In the genomic region with DNA sequence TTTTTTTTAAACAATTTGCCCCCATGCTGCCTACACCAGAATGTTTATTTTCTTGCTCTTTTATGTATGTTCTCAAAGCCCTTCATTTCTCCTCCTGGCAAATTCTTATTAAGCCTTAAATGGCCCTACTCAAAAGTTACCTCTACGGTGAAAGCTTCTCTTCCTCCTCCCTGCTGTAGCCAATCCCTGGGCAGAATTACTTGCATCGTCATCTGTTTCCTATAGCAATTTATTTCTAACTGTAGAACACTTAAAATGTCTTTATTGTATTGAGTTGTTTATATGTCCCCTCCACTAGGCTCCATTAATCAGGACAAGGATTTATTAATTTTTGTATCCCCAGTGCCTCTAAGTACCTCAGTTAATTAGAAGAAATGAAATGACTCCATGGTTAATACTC, we compare ENCODE assay signal across 20 cellular contexts. TPM values are rescaled to one million over a fixed set of nuclear protein-coding genes. Genes with fewer than 3 reads are reported as not detected.
DNase-seq lines count a peak whose midpoint lies in the region; ATAC-seq lines count a peak whose summit lies in the region.
"Had no signal": no experiment of that assay in that cellular context is flagged by ENCODE, and none has a peak within 500 bp of the region (broad histone marks: within the 10 kb centered on the region; RNA-seq: fewer than 3 reads in every experiment).

No MANE protein-coding gene starts in this region.

- H3K4me2 ChIP-seq in Karpas-422 (ENCODE audit: low read depth, low read length, poor library complexity, severe bottlenecking), result no peak overlapping the region

- H3K9me3 ChIP-seq in Karpas-422 (ENCODE audit: low read length), result no peaks in the 10 kb centered on the region
- H3K9me3 ChIP-seq: body of pancreas, mucosa of descending colon had no signal

- no peak overlapping the region for H3K9ac ChIP-seq in Karpas-422 (ENCODE audit: low read length)

- DNase-seq in DMS114 treated with DMSO at 0.1 percent for 48 hours (lab: John Stamatoyannopoulos, UW; ENCODE audit: unreplicated experiment) (peak; percentile 12), Karpas-422 (peak; percentile 49), superior temporal gyrus (ENCODE audit: extremely low spot score) (no peak)
- DNase-seq: activated CD4-positive, alpha-beta memory T cell treated with anti-CD3 and anti-CD28 coated beads, Interleukin-2, amount 10 ng/mL, durations not matched to agents 7 days and 5 days; activated T-cell treated with anti-CD3 and anti-CD28 coated beads, Interleukin-2, amount 50 U/mL, for 48 hours; body of pancreas; CD8-positive, alpha-beta memory T cell; cortex of kidney; EL; foreskin melanocyte; GOT3; mucosa of descending colon; NCI-H146; NCI-H446 had no signal

- no peak overlapping the region for H3K27ac ChIP-seq in Karpas-422 (ENCODE audit: low read length)
- H3K27ac ChIP-seq: body of pancreas had no signal

- H3K79me2 ChIP-seq in Karpas-422 (ENCODE audit: low read length), result no peaks in the 10 kb centered on the region

- no peak overlapping the region for H2AFZ ChIP-seq in Karpas-422 (ENCODE audit: low read length)

- H3K4me3 ChIP-seq in Karpas-422 (ENCODE audit: low read length), result no peak overlapping the region
- H3K4me3 ChIP-seq: body of pancreas, mucosa of descending colon had no signal

- no peaks in the 10 kb centered on the region for H3K9me2 ChIP-seq in Karpas-422 (replicated peaks; ENCODE audit: insufficient read depth, low read length)

- H3K36me3 ChIP-seq in Karpas-422 (ENCODE audit: insufficient read depth, low read length), result no peaks in the 10 kb centered on the region

- H3K27me3 ChIP-seq in Karpas-422 (ENCODE audit: low read length), result no peaks in the 10 kb centered on the region

- H3K4me1 ChIP-seq in Karpas-422 (ENCODE audit: low read length), result peaks cover 27% of the 10 kb centered on the region

- peak; percentile 48 for ATAC-seq in GM18868 (IDR thresholded peaks at IDR 0.05; ENCODE audit: unreplicated experiment)
- peak; percentile 22 for ATAC-seq in HG02884 (IDR thresholded peaks at IDR 0.05; ENCODE audit: unreplicated experiment)
- no peak for ATAC-seq in HG03196 (IDR thresholded peaks at IDR 0.05; ENCODE audit: unreplicated experiment)
- no peak for ATAC-seq in GM21526 (IDR thresholded peaks at IDR 0.05; ENCODE audit: low FRiP score, unreplicated experiment)
- no peak for ATAC-seq in HG03457 (IDR thresholded peaks at IDR 0.05; ENCODE audit: unreplicated experiment)
- ATAC-seq: body of pancreas, left lobe of liver, mucosa of descending colon had no signal

- H4K20me1 ChIP-seq in Karpas-422 (ENCODE audit: insufficient read depth, low read depth, low read length), result no peaks in the 10 kb centered on the region

RNA-seq across cellular contexts. Expression of a gene that starts 2.5 kb away (rescaled TPM):
- total RNA-seq in Karpas-422 (2014; rRNA removed; shearing (Covaris generic); ENCODE audit: low replicate concordance), result not detected in 2 replicates
- total RNA-seq: activated CD4-positive, alpha-beta memory T cell treated with anti-CD3 and anti-CD28 coated beads, Interleukin-2, amount 10 ng/mL, durations not matched to agents 7 days and 5 days; CD8-positive, alpha-beta memory T cell had no signal

RNA-seq across cellular contexts. Expression of a gene that starts 19.7 kb away (rescaled TPM):
- not detected in 2 replicates for total RNA-seq in Karpas-422 (2014; rRNA removed; shearing (Covaris generic); ENCODE audit: low replicate concordance)
- total RNA-seq: activated CD4-positive, alpha-beta memory T cell treated with anti-CD3 and anti-CD28 coated beads, Interleukin-2, amount 10 ng/mL, durations not matched to agents 7 days and 5 days; CD8-positive, alpha-beta memory T cell had no signal

Comparison
In these comparisons a context has a peak if more than half of its experiments do, and no peak if none do; other contexts are left out.
1. ATAC-seq: peak in GM18868 (single experiment) and HG02884 (single experiment); none in HG03196 (single experiment), GM21526 (single experiment) and HG03457 (single experiment).